Comparison of ENCODE assay signal across 25 cellular contexts in genomic region chr13:80680786-80681366, GRCh38.
DNase-seq lines count a peak whose midpoint lies in the region; ATAC-seq, FAIRE-seq and TF ChIP-seq lines count a peak whose summit lies in the region.
"Had no signal": no experiment of that assay in that cellular context is flagged by ENCODE, and none has a peak within 500 bp of the region (broad histone marks: within the 10 kb centered on the region; RNA-seq: fewer than 3 reads in every experiment).

No MANE protein-coding gene starts in this region.

- H3K9ac ChIP-seq in HepG2 (ENCODE audit: insufficient read depth, low read depth, low read length) (no peak overlapping the region), K562 (ENCODE audit: insufficient read depth in 1 of 2, low read depth in 2 of 2, low read length in 2 of 2) (no peak overlapping the region)
- H3K9ac ChIP-seq: BLaER1 had no signal

- H3K27me3 ChIP-seq in HepG2 (ENCODE audit: control insufficient read depth in 1 of 2, insufficient read depth in 2 of 2, low read length in 2 of 2): no peaks in the 10 kb centered on the region
- no peaks in the 10 kb centered on the region for H3K27me3 ChIP-seq in right lobe of liver
- no peaks in the 10 kb centered on the region for H3K27me3 ChIP-seq in K562 (ENCODE audit: control insufficient read depth in 2 of 2, insufficient read depth in 2 of 2, low read length in 2 of 2)
- H3K27me3 ChIP-seq in vagina: no peaks in the 10 kb centered on the region
- H3K27me3 ChIP-seq in psoas muscle (ENCODE audit: insufficient read depth in 3 of 3, low read length in 2 of 3): no peaks in the 10 kb centered on the region
- H3K27me3 ChIP-seq: BE2C, BLaER1 had no signal

- TF ChIP-seq CTCF in HepG2 (CRISPR knock-in tag; IDR thresholded peaks at IDR 0.05): no peak
- TF ChIP-seq CTCF in right lobe of liver (IDR thresholded peaks at IDR 0.05): no peak
- TF ChIP-seq CTCF in K562 (IDR thresholded peaks at IDR 0.05 in 2 of 3, conservative IDR thresholded peaks at IDR 0.05 in 1 of 3; ENCODE audit: insufficient read depth in 2 of 3, low read depth in 1 of 3, low read length in 3 of 3): no peak
- no peak for TF ChIP-seq CTCF in vagina (IDR thresholded peaks at IDR 0.05)
- TF ChIP-seq CTCF in psoas muscle (IDR thresholded peaks at IDR 0.05): no peak

- no TSS peak for BruUV-seq in HepG2 (replicated peaks; lab: Mats Ljungman, UMichigan)
- no TSS peak for BruUV-seq in K562 (replicated peaks; lab: Mats Ljungman, UMichigan)

- no peaks in the 10 kb centered on the region for H4K20me1 ChIP-seq in HepG2 (ENCODE audit: insufficient read depth, low read length)
- no peaks in the 10 kb centered on the region for H4K20me1 ChIP-seq in K562 (replicated peaks; ENCODE audit: control insufficient read depth, insufficient read depth, low read length)
- H4K20me1 ChIP-seq: BLaER1 had no signal

- no peak for DNase-seq in HepG2 (ENCODE audit: low spot score)
- DNase-seq in right lobe of liver: no peak
- DNase-seq in HCEC 1CT: peak; percentile 12
- peak in 1 of 4 experiments; percentile 16 for DNase-seq in K562 (ENCODE audit: extremely low read depth in 1 of 4, low spot score in 3 of 4)
- no peak for DNase-seq in vagina (ENCODE audit: extremely low spot score in 2 of 2)
- no peak for DNase-seq in psoas muscle
- DNase-seq: ACHN; BE2C; C1 segment of cervical spinal cord; CD4-positive, alpha-beta memory T cell; CD4-positive, CD25-positive, alpha-beta regulatory T cell; CD8-positive, alpha-beta memory T cell; COR-L47; DMS 273 treated with DMSO at 0.1 percent for 48 hours; DMS153; DMS53; DMS79; DND-41; EL; GF-D8 had no signal

- intact Hi-C loops in HepG2 (cut with micrococcal nuclease; ENCODE audit: unreplicated experiment) (no loop called here), right lobe of liver (cut with DNase I) (no loop called here), K562 (cut with micrococcal nuclease) (no loop called here), vagina (cut with DNase I) (no loop called here), psoas muscle (cut with DNase I) (no loop called here)

- H3K4me1 ChIP-seq in HepG2 (ENCODE audit: insufficient read depth, low read length) (no peaks in the 10 kb centered on the region), right lobe of liver (no peaks in the 10 kb centered on the region), K562 (replicated peaks in 1 of 2; ENCODE audit: control insufficient read depth in 2 of 2, insufficient read depth in 2 of 2, low read length in 2 of 2) (no peaks in the 10 kb centered on the region), vagina (no peaks in the 10 kb centered on the region), psoas muscle (no peaks in the 10 kb centered on the region)

- H2AFZ ChIP-seq in HepG2 (ENCODE audit: low read length): no peak overlapping the region
- no peak overlapping the region for H2AFZ ChIP-seq in K562 (ENCODE audit: low read depth, low read length)

- no peak for TF ChIP-seq POLR2A in HepG2 (IDR thresholded peaks at IDR 0.05; ENCODE audit: insufficient read depth in 1 of 2, low read depth in 2 of 2, low read length in 2 of 2)
- TF ChIP-seq POLR2A in right lobe of liver (IDR thresholded peaks at IDR 0.05): no peak
- no peak for TF ChIP-seq POLR2A in K562 (conservative IDR thresholded peaks at IDR 0.05)
- no peak for TF ChIP-seq POLR2A in vagina (IDR thresholded peaks at IDR 0.05)

- 0% methylated on average over 1 of the region's 1 CpG for WGBS in HepG2 (ENCODE audit: low lambda C conversion rate)
- WGBS in right lobe of liver (ENCODE audit: insufficient coverage, low coverage, low lambda C conversion rate, missing lambda C conversion rate): 62% methylated on average over 1 of the region's 1 CpG
- 0% methylated on average over 1 of the region's 1 CpG for WGBS in K562 (ENCODE audit: insufficient coverage, low coverage, missing lambda C conversion rate)
- WGBS in psoas muscle, 3 donors: 93 to 95% (median 94%) methylated on average over 1 of the region's 1 CpG

- CTCF ChIA-PET in HepG2 (lab: Yijun Ruan, JAX; ENCODE audit: low intra/inter-chr PET ratio, low total read pairs): no interaction called here
- CTCF ChIA-PET in K562 (lab: Yijun Ruan, JAX; ENCODE audit: low intra/inter-chr PET ratio): no interaction called here

- TF ChIP-seq EP300 in HepG2 (IDR thresholded peaks at IDR 0.05; ENCODE audit: low read depth in 2 of 2, low read length in 2 of 2) (no peak), HepG2 (CRISPR knock-in tag; IDR thresholded peaks at IDR 0.05; ENCODE audit: borderline replicate concordance) (no peak), K562 (IDR thresholded peaks at IDR 0.05; ENCODE audit: low read length) (no peak)

- in situ Hi-C loops in HepG2 (cut with HindIII; ENCODE audit: extremely low pct_ligation_motif_present, low pct_unique_long_range_greater_than_20kb): no loop called here
- in situ Hi-C loops in K562 (cut with MboI): no loop called here

- POLR2A ChIA-PET in HepG2 (lab: Yijun Ruan, JAX): no interaction called here
- POLR2A ChIA-PET in K562 (lab: Yijun Ruan, JAX): no interaction called here

- H3K4me3 ChIP-seq in HepG2 (replicated peaks in 1 of 3; ENCODE audit: insufficient read depth in 1 of 3, low read depth in 2 of 3, low read length in 3 of 3): no peak overlapping the region
- H3K4me3 ChIP-seq in right lobe of liver: no peak overlapping the region
- no peak overlapping the region for H3K4me3 ChIP-seq in K562
- H3K4me3 ChIP-seq in vagina: no peak overlapping the region
- no peak overlapping the region for H3K4me3 ChIP-seq in psoas muscle
- H3K4me3 ChIP-seq: BLaER1 had no signal

- H3K79me2 ChIP-seq in HepG2 (ENCODE audit: insufficient read depth, low read length) (no peaks in the 10 kb centered on the region), K562 (ENCODE audit: control insufficient read depth, insufficient read depth, low read length) (no peaks in the 10 kb centered on the region)

- no peaks in the 10 kb centered on the region for H3K9me1 ChIP-seq in K562 (ENCODE audit: control insufficient read depth, insufficient read depth, low read length)

- H3K36me3 ChIP-seq in HepG2 (replicated peaks in 1 of 2; ENCODE audit: control insufficient read depth in 1 of 2, insufficient read depth in 2 of 2, low read length in 2 of 2) (no peaks in the 10 kb centered on the region), right lobe of liver (no peaks in the 10 kb centered on the region), K562 (ENCODE audit: control insufficient read depth, insufficient read depth, low read length) (no peaks in the 10 kb centered on the region), vagina (no peaks in the 10 kb centered on the region), psoas muscle (ENCODE audit: insufficient read depth in 1 of 2, low read depth in 1 of 2) (no peaks in the 10 kb centered on the region)
- H3K36me3 ChIP-seq: BE2C, BLaER1 had no signal

- peaks cover 67% of the 10 kb centered on the region for H3K9me3 ChIP-seq in HepG2 (ENCODE audit: low read length)
- H3K9me3 ChIP-seq in right lobe of liver: no peaks in the 10 kb centered on the region
- H3K9me3 ChIP-seq in K562 (replicated peaks; ENCODE audit: control insufficient read depth, insufficient read depth, low read depth, low read length): no peaks in the 10 kb centered on the region; the same call in 1 of the 2 replicates
- no peaks in the 10 kb centered on the region for H3K9me3 ChIP-seq in vagina
- H3K9me3 ChIP-seq in psoas muscle: no peaks in the 10 kb centered on the region
- H3K9me3 ChIP-seq: BE2C had no signal

- no peak for TF ChIP-seq RAD21 in HepG2 (CRISPR knock-in tag; IDR thresholded peaks at IDR 0.05)
- 0 out of 4 replicates have a peak, but pooled peaks of 1 of the 2 experiments have one; percentile 7 for TF ChIP-seq RAD21 in K562 (CRISPR knock-in tag; conservative IDR thresholded peaks at IDR 0.05 in 1 of 2, IDR thresholded peaks at IDR 0.05 in 1 of 2)

- no peak for ATAC-seq in HepG2
- ATAC-seq in right lobe of liver: no peak
- no peak for ATAC-seq in K562
- no peak for ATAC-seq in psoas muscle
- ATAC-seq in HG03571 (IDR thresholded peaks at IDR 0.05; ENCODE audit: unreplicated experiment): no peak

- H3K4me2 ChIP-seq in HepG2 (ENCODE audit: low read depth, low read length) (no peak overlapping the region), K562 (ENCODE audit: insufficient read depth, low read length) (no peak overlapping the region)
- H3K4me2 ChIP-seq: BLaER1 had no signal

- no peak overlapping the region for H3K27ac ChIP-seq in HepG2 (ENCODE audit: extremely low read length, insufficient read depth, low read length)
- H3K27ac ChIP-seq in right lobe of liver: no peak overlapping the region
- no peak overlapping the region for H3K27ac ChIP-seq in K562 (ENCODE audit: extremely low read depth, low read depth, low read length)
- no peak overlapping the region for H3K27ac ChIP-seq in vagina
- H3K27ac ChIP-seq in psoas muscle: no peak overlapping the region
- H3K27ac ChIP-seq: 22Rv1, BLaER1 had no signal

- FAIRE-seq in HepG2 (lab: Jason Lieb, UNC) (no peak), K562 (lab: Jason Lieb, UNC) (no peak)
- FAIRE-seq: GM12891, GM19239 had no signal

TF ChIP-seq in HepG2, 621 proteins besides CTCF, POLR2A, EP300 and RAD21:
- TF ChIP-seq ATF7 (IDR thresholded peaks at IDR 0.05): peak; percentile 12; the same call in 1 of the 2 replicates
- no peak for TF ChIP-seq ATF7 (CRISPR knock-in tag; IDR thresholded peaks at IDR 0.05)
- TF ChIP-seq ZBTB20 (CRISPR knock-in tag; IDR thresholded peaks at IDR 0.05; ENCODE audit: borderline replicate concordance, low read depth): no peak

TF ChIP-seq in K562, 482 proteins besides CTCF, POLR2A, EP300 and RAD21 (continues in another document):
- TF ChIP-seq CEBPG (CRISPR knock-in tag; IDR thresholded peaks at IDR 0.05): no peak
- TF ChIP-seq CEBPG (tag; conservative IDR thresholded peaks at IDR 0.05 in 1 of 2, IDR thresholded peaks at IDR 0.05 in 1 of 2): peak in 1 of 2 experiments; percentile 83; a peak in 2 of 4 replicates
- no peak for TF ChIP-seq ZBTB43 (CRISPR knock-in tag; IDR thresholded peaks at IDR 0.05)
- peak; percentile 47; the same call in 1 of the 2 replicates for TF ChIP-seq ATF3 (IDR thresholded peaks at IDR 0.05)
- TF ChIP-seq ATF3 (CRISPR knock-in tag; conservative IDR thresholded peaks at IDR 0.05): no peak

Comparison
In these comparisons a context has a peak if more than half of its experiments do, and no peak if none do; other contexts are left out.
1. Of the 241 proteins assayed by ChIP-seq in both HepG2 and K562: peak only in HepG2: none; only in K562: CEBPB and SAFB2; in both: none; in neither: 235; mixed calls (peak in some experiments, not most) for 4.